6 cellular contexts compared by ENCODE assay signal in genomic region chr6:38389875-38390274, GRCh38.
"Had no signal": no experiment of that assay in that cellular context is flagged by ENCODE, and none has a peak within 500 bp of the region (broad histone marks: within the 10 kb centered on the region; RNA-seq: fewer than 3 reads in every experiment).

No MANE protein-coding gene starts in this region.

- H3K4me3 ChIP-seq: K562 had no signal

- ATAC-seq: HepG2, K562 had no signal

- DNase-seq: IMR-90, KBM-7, KG1 had no signal

- H3K27ac ChIP-seq: HL-60 had no signal
